Comparison of ENCODE assay signal across 14 cellular contexts in genomic region chr2:74908763-74909444, GRCh38. TPM values are rescaled to one million over a fixed set of nuclear protein-coding genes. Genes with fewer than 3 reads are reported as not detected.
DNase-seq lines count a peak whose midpoint lies in the region; ATAC-seq and TF ChIP-seq lines count a peak whose summit lies in the region.
"Had no signal": no experiment of that assay in that cellular context is flagged by ENCODE, and none has a peak within 500 bp of the region (broad histone marks: within the 10 kb centered on the region; RNA-seq: fewer than 3 reads in every experiment).

No MANE protein-coding gene starts in this region.

- H3K9me3 ChIP-seq in H9 (ENCODE audit: control insufficient read depth, low read depth, low read length) (no peaks in the 10 kb centered on the region), RWPE2 (ENCODE audit: severe bottlenecking) (no peaks in the 10 kb centered on the region), iPS DF 6.9 (ENCODE audit: control insufficient read depth, insufficient read depth, low read length) (no peaks in the 10 kb centered on the region), testis (no peaks in the 10 kb centered on the region)
- H3K9me3 ChIP-seq: neutrophil had no signal

- no peaks in the 10 kb centered on the region for H3K4me1 ChIP-seq in H9 (ENCODE audit: insufficient read depth, low read length)
- H3K4me1 ChIP-seq in RWPE2 (ENCODE audit: insufficient read depth, poor library complexity, severe bottlenecking), result peaks cover 5% of the 10 kb centered on the region
- no peaks in the 10 kb centered on the region for H3K4me1 ChIP-seq in iPS DF 6.9 (ENCODE audit: control insufficient read depth, insufficient read depth, low read length)
- no peaks in the 10 kb centered on the region for H3K4me1 ChIP-seq in testis

- H2BK5ac ChIP-seq in H9 (ENCODE audit: insufficient read length, low read length), result no peak overlapping the region

- H2BK20ac ChIP-seq in H9 (ENCODE audit: low read depth, low read length, poor library complexity, severe bottlenecking), result no peak overlapping the region

- DNase-seq in H9 (peak; percentile 72), RWPE2 (ENCODE audit: low spot score) (no peak), iPS DF 6.9 (ENCODE audit: low read depth, low spot score) (no peak), renal cortical epithelial cell (ENCODE audit: low read depth) (peak; percentile 11), activated gamma-delta T cell treated with Interleukin-2 at 50 U/mL for 16 hours (no peak), MV-4-11 (lab: John Stamatoyannopoulos, UW) (no peak), testis (no peak)
- DNase-seq: activated CD4-positive, alpha-beta T cell treated with anti-CD3 and anti-CD28 coated beads, Interleukin-2, amount 50 U/mL, for 4 hours; activated naive CD4-positive, alpha-beta T cell treated with anti-CD3 and anti-CD28 coated beads, Interleukin-2, amount 50 U/mL, for 16 hours; EL; NCI-H2171; stimulated activated CD4-positive, alpha-beta T cell treated with anti-CD3 and anti-CD28 coated beads, Interleukin-4, amount 100 ng/mL, for 1 hour had no signal

- H3K79me2 ChIP-seq in H9 (ENCODE audit: insufficient read depth, low read length), result no peaks in the 10 kb centered on the region

- no peaks in the 10 kb centered on the region for H3K36me3 ChIP-seq in RWPE2 (ENCODE audit: low read depth)
- H3K36me3 ChIP-seq in iPS DF 6.9 (ENCODE audit: control insufficient read depth, insufficient read depth, low read length), result no peaks in the 10 kb centered on the region
- H3K36me3 ChIP-seq in testis (ENCODE audit: low read depth, missing control alignments), result no peaks in the 10 kb centered on the region
- H3K36me3 ChIP-seq: neutrophil had no signal

- no peak overlapping the region for H3K56ac ChIP-seq in H9 (ENCODE audit: insufficient read length, low read depth, low read length)

- no peak overlapping the region for H3K23ac ChIP-seq in H9 (ENCODE audit: insufficient read length, low read depth, low read length)

- H2BK15ac ChIP-seq in H9 (ENCODE audit: low read depth, low read length), result no peak overlapping the region

- H2BK120ac ChIP-seq in H9 (ENCODE audit: low read depth, low read length, poor library complexity, severe bottlenecking), result no peak overlapping the region

- no peak overlapping the region for H4K91ac ChIP-seq in H9 (ENCODE audit: insufficient read length, low read depth, low read length)

- no peaks in the 10 kb centered on the region for H3K27me3 ChIP-seq in H9 (ENCODE audit: insufficient read depth, low read length)
- H3K27me3 ChIP-seq in RWPE2 (ENCODE audit: insufficient read depth, poor library complexity, severe bottlenecking), result no peaks in the 10 kb centered on the region
- 0 out of 2 replicates have a peak, but pooled peaks cover 2% of the 10 kb centered on the region for H3K27me3 ChIP-seq in iPS DF 6.9 (ENCODE audit: control insufficient read depth, insufficient read depth, low read length)
- no peaks in the 10 kb centered on the region for H3K27me3 ChIP-seq in testis

- H3K4me3 ChIP-seq in RWPE2 (ENCODE audit: severe bottlenecking), result no peak overlapping the region
- peak overlapping the region; percentile 7; the same call in 1 of the 2 replicates for H3K4me3 ChIP-seq in iPS DF 6.9 (ENCODE audit: low read length)
- peak overlapping the region in 1 of 2 donors; percentile 15 for H3K4me3 ChIP-seq in testis

- peaks cover 0 to 6% (median 0%) of the 10 kb centered on the region in 3 experiments; a peak in 2 of 7 replicates for H3K36me3 Mint-ChIP-seq in H9 (ENCODE audit: insufficient read depth in 1 of 3, low read depth in 3 of 3)

- no peak for TF ChIP-seq CTCF in H9 (conservative IDR thresholded peaks at IDR 0.05)
- no peak for TF ChIP-seq CTCF in RWPE2 (IDR thresholded peaks at IDR 0.05; ENCODE audit: poor library complexity, severe bottlenecking)
- TF ChIP-seq CTCF in testis (IDR thresholded peaks at IDR 0.05), result no peak

- H4K8ac ChIP-seq in H9 (replicated peaks; ENCODE audit: insufficient read length, low read depth, low read length), result no peak overlapping the region

- H3K27ac ChIP-seq in H9 (ENCODE audit: insufficient read length, low read depth, low read length), result no peak overlapping the region
- no peak overlapping the region for H3K27ac ChIP-seq in RWPE2 (ENCODE audit: poor library complexity, severe bottlenecking)
- H3K27ac ChIP-seq in iPS DF 6.9 (ENCODE audit: low read length), result no peak overlapping the region
- H3K27ac ChIP-seq in testis, result no peak overlapping the region
- H3K27ac ChIP-seq: neutrophil had no signal

- no CpG with 5 or more reads among the region's 30 CpGs for WGBS in H9 (ENCODE audit: extremely low coverage, insufficient read length, low lambda C conversion rate)
- WGBS in iPS DF 6.9 (ENCODE audit: insufficient coverage, insufficient read length), result no CpG with 5 or more reads among the region's 30 CpGs
- 31 to 33% methylated on average over 19 to 30 of the region's 30 CpGs for WGBS in testis, 2 donors

- no peak overlapping the region for H3K9ac ChIP-seq in H9 (ENCODE audit: extremely low read depth, insufficient read length, low read length)

- H3K14ac ChIP-seq in H9 (ENCODE audit: insufficient read depth, low read length), result peak overlapping the region; percentile 50; the same call in 1 of the 2 replicates

- peaks cover 7% of the 10 kb centered on the region for H3K23me2 ChIP-seq in H9 (ENCODE audit: insufficient read length, low read depth, low read length, poor library complexity, severe bottlenecking)

- no peaks in the 10 kb centered on the region for H3K79me1 ChIP-seq in H9 (ENCODE audit: insufficient read depth, low read depth, low read length, poor library complexity, severe bottlenecking)

- no peak overlapping the region for H3T11ph ChIP-seq in H9 (ENCODE audit: low read length)

- no peak overlapping the region for H2BK12ac ChIP-seq in H9 (ENCODE audit: insufficient read length, low read depth, low read length)

- H3K4ac ChIP-seq in H9 (ENCODE audit: low read depth, low read length), result no peak overlapping the region

- H3K4me1 Mint-ChIP-seq in H9, result peaks cover 10 to 12% of the 10 kb centered on the region in 2 experiments

- H3K4me2 ChIP-seq in H9 (ENCODE audit: insufficient read depth, insufficient read length, low read length), result peak overlapping the region; percentile 80

- H3K18ac ChIP-seq in H9 (ENCODE audit: insufficient read length, low read depth, low read length), result no peak overlapping the region

- peak; percentile 77 for ATAC-seq in RWPE2 (ENCODE audit: low read depth)

- no peak overlapping the region for H2AK5ac ChIP-seq in H9 (ENCODE audit: insufficient read length, low read length)

- peaks cover 0 to 5% of the 10 kb centered on the region in 2 experiments; a peak in 4 of 5 replicates for H3K9me3 Mint-ChIP-seq in H9

- intact Hi-C loops in testis (cut with DNase I; ENCODE audit: low total_unique reads), result no loop called here

- peaks cover 31% of the 10 kb centered on the region for H3K27me3 Mint-ChIP-seq in H9 (ENCODE audit: low read depth)

- H4K20me1 ChIP-seq in H9 (ENCODE audit: control insufficient read depth, insufficient read depth, insufficient read length), result no peaks in the 10 kb centered on the region

- peak overlapping the region; percentile 42 to 43 for H3K4me3 Mint-ChIP-seq in H9
- H3K4me3 Mint-ChIP-seq: IgD-negative memory B cell had no signal

- no peak overlapping the region for H3K27ac Mint-ChIP-seq in H9
- H3K27ac Mint-ChIP-seq: IgD-negative memory B cell had no signal

- no peak overlapping the region for H2AFZ ChIP-seq in H9 (ENCODE audit: low read length)

- H4K5ac ChIP-seq in H9 (ENCODE audit: insufficient read length, low read depth, low read length), result no peak overlapping the region

- no peak for TF ChIP-seq POLR2A in testis (IDR thresholded peaks at IDR 0.05)

RNA-seq across cellular contexts. Expression of gene POLE4, which starts 49.5 kb away (rescaled TPM):
- total RNA-seq in H9 (2021), result 34.4 and 44.7 TPM in 2 replicates
- 14.7 and 17.4 TPM in 2 replicates for total RNA-seq in renal cortical epithelial cell
- 10 to 100 TPM; 28.0 to 37.8 TPM for total RNA-seq in testis
- 66.1 TPM for polyA plus RNA-seq in testis (ENCODE audit: insufficient read depth, low read depth, low replicate concordance)

Comparison
In these comparisons a context has a peak if more than half of its experiments do, and no peak if none do; other contexts are left out.
1. DNase-seq: peak in H9 (single experiment) and renal cortical epithelial cell (single experiment); none in RWPE2 (single experiment), iPS DF 6.9 (single experiment), activated gamma-delta T cell treated with Interleukin-2 at 50 U/mL for 16 hours (single experiment), MV-4-11 (single experiment) and testis (single experiment).